In the genomic region with DNA sequence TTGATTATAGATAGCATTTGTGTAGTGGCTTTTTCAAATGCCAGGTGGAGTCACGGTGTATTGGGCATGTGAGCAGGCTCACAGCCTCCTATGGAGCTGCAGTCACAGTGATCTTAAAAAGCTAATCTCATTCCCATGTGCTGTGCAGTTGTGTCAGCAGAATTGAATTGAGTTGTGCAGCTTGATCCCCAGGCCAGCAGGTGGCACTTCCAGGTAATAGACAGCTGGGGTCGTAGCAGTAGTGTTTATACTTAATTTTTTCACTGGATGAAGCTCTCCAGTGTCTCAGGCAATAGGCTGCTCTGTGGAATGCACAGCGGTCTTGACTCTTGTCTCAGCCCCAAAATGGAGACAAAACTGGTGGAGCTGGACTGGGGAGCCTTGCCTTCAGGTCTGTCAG, we compare ENCODE assay signal across 21 cellular contexts.
DNase-seq lines count a peak whose midpoint lies in the region; FAIRE-seq and TF ChIP-seq lines count a peak whose summit lies in the region.
"Had no signal": no experiment of that assay in that cellular context is flagged by ENCODE, and none has a peak within 500 bp of the region (broad histone marks: within the 10 kb centered on the region; RNA-seq: fewer than 3 reads in every experiment).

No MANE protein-coding gene starts in this region.

- no peak for FAIRE-seq in kidney (lab: Jason Lieb, UNC)

- WGBS in mesendoderm (ENCODE audit: extremely low coverage, insufficient coverage, low lambda C conversion rate) = no CpG with 5 or more reads among the region's 3 CpGs

- no peaks in the 10 kb centered on the region for H3K27me3 ChIP-seq in H7 (ENCODE audit: control insufficient read depth, insufficient read depth, low read length)
- H3K27me3 ChIP-seq in mesendoderm (ENCODE audit: insufficient read depth, low read length, poor library complexity) = no peaks in the 10 kb centered on the region
- H3K27me3 ChIP-seq: MG63, testis had no signal

- no peak overlapping the region for H3K27ac ChIP-seq in mesendoderm (ENCODE audit: low read depth, low read length)
- no peak overlapping the region for H3K27ac ChIP-seq in kidney (ENCODE audit: low read depth in 2 of 2, low read length in 2 of 2)
- H3K27ac ChIP-seq: lower lobe of right lung, testis had no signal

- H3K23ac ChIP-seq in mesendoderm (ENCODE audit: low read length) = no peak overlapping the region

- TF ChIP-seq CTCF in LNCAP (IDR thresholded peaks at IDR 0.05) = peak; percentile 32; the same call in 1 of the 2 replicates
- no peak for TF ChIP-seq CTCF in kidney (IDR thresholded peaks at IDR 0.05; ENCODE audit: borderline replicate concordance, extremely low read depth, insufficient read depth)

- H3K4me1 ChIP-seq in mesendoderm (ENCODE audit: control insufficient read depth, low read depth, low read length) (no peaks in the 10 kb centered on the region), kidney (ENCODE audit: control insufficient read depth in 1 of 2, insufficient read depth in 1 of 2, low read depth in 1 of 2, low read length in 2 of 2) (no peaks in the 10 kb centered on the region)
- H3K4me1 ChIP-seq: lower lobe of right lung, testis had no signal

- no peak overlapping the region for H3K4me3 ChIP-seq in H7 (ENCODE audit: insufficient read depth, low read depth, low read length)
- no peak overlapping the region for H3K4me3 ChIP-seq in mesendoderm (ENCODE audit: low read length)
- no peak overlapping the region for H3K4me3 ChIP-seq in kidney (ENCODE audit: low read length in 2 of 2)
- H3K4me3 ChIP-seq: lower lobe of right lung, MG63, smooth muscle cell, testis had no signal

- no peak overlapping the region for H2BK120ac ChIP-seq in mesendoderm (ENCODE audit: low read depth, low read length)

- no peaks in the 10 kb centered on the region for H3K79me2 ChIP-seq in mesendoderm (ENCODE audit: control insufficient read depth, insufficient read depth, low read length)

- no peaks in the 10 kb centered on the region for H3K9me3 ChIP-seq in kidney (ENCODE audit: control insufficient read depth in 1 of 2, low read length in 2 of 2)
- H3K9me3 ChIP-seq: lower lobe of right lung, MG63, testis had no signal

- H3K36me3 ChIP-seq in H7 (replicated peaks; ENCODE audit: control insufficient read depth, insufficient read depth, low read length) (no peaks in the 10 kb centered on the region), mesendoderm (ENCODE audit: control insufficient read depth, insufficient read depth, low read length) (no peaks in the 10 kb centered on the region), kidney (ENCODE audit: control insufficient read depth in 1 of 2, insufficient read depth in 2 of 2, low read length in 2 of 2) (no peaks in the 10 kb centered on the region)
- H3K36me3 ChIP-seq: lower lobe of right lung, MG63 had no signal

- H3K79me1 ChIP-seq in mesendoderm (ENCODE audit: low read length) = no peaks in the 10 kb centered on the region

- H3K4me2 ChIP-seq in mesendoderm (ENCODE audit: low read length) = no peak overlapping the region
- H3K4me2 ChIP-seq: smooth muscle cell had no signal

- no peak overlapping the region for H3K18ac ChIP-seq in mesendoderm (ENCODE audit: low read length)

- intact Hi-C loops in kidney (cut with DNase I) = no loop called here

- no peak overlapping the region for H4K5ac ChIP-seq in mesendoderm (ENCODE audit: low read length)

- H3K4ac ChIP-seq in mesendoderm (ENCODE audit: low read depth, low read length) = no peak overlapping the region

- no peak overlapping the region for H2BK15ac ChIP-seq in mesendoderm (replicated peaks; ENCODE audit: low read depth)

- no peak overlapping the region for H2AK5ac ChIP-seq in mesendoderm (ENCODE audit: low read length)

- H3K9ac ChIP-seq in mesendoderm (ENCODE audit: low read length) (no peak overlapping the region), kidney (ENCODE audit: low read length in 2 of 2) (no peak overlapping the region)

- no peak overlapping the region for H2BK5ac ChIP-seq in mesendoderm (ENCODE audit: low read length)

- H4K8ac ChIP-seq in mesendoderm (ENCODE audit: low read depth, low read length) = no peak overlapping the region

- H3K56ac ChIP-seq in mesendoderm (ENCODE audit: low read length) = no peak overlapping the region

- DNase-seq in H7 = peak; percentile 0
- DNase-seq in RKO (ENCODE audit: low spot score) = peak; percentile 2
- DNase-seq in mesendoderm = peak; percentile 25
- DNase-seq in activated effector memory CD4-positive, alpha-beta T cell treated with anti-CD3 and anti-CD28 coated beads, Interleukin-2, amount 50 U/mL, for 16 hours = no peak
- no peak for DNase-seq in iPS-NIHi7 (ENCODE audit: extremely low spot score)
- no peak for DNase-seq in kidney
- DNase-seq: activated CD4-positive, alpha-beta T cell treated with anti-CD3 and anti-CD28 coated beads, Interleukin-2, amount 50 U/mL, for 1 hour; activated naive CD8-positive, alpha-beta T cell treated with anti-CD3 and anti-CD28 coated beads for 36 hours; CD4-positive, alpha-beta T cell; DMS153; immature natural killer cell; lower lobe of right lung; MG63; NCI-H146; NK-92 treated with Interleukin-12 subunit alpha and Interleukin-12 subunit beta, amount 100 ng/mL, for 24 hours; stimulated activated CD4-positive, alpha-beta T cell treated with anti-CD3 and anti-CD28 coated beads, Interleukin-2, amount 100 ng/mL, for 48 hours; stimulated activated naive CD4-positive, alpha-beta T cell; T-helper 17 cell; testis had no signal

Comparison
In these comparisons a context has a peak if more than half of its experiments do, and no peak if none do; other contexts are left out.
1. DNase-seq: peak in H7 (single experiment), RKO (single experiment) and mesendoderm (single experiment); none in activated effector memory CD4-positive, alpha-beta T cell treated with anti-CD3 and anti-CD28 coated beads, Interleukin-2, amount 50 U/mL, for 16 hours (single experiment), iPS-NIHi7 (single experiment) and kidney (single experiment).